In the genomic region with DNA sequence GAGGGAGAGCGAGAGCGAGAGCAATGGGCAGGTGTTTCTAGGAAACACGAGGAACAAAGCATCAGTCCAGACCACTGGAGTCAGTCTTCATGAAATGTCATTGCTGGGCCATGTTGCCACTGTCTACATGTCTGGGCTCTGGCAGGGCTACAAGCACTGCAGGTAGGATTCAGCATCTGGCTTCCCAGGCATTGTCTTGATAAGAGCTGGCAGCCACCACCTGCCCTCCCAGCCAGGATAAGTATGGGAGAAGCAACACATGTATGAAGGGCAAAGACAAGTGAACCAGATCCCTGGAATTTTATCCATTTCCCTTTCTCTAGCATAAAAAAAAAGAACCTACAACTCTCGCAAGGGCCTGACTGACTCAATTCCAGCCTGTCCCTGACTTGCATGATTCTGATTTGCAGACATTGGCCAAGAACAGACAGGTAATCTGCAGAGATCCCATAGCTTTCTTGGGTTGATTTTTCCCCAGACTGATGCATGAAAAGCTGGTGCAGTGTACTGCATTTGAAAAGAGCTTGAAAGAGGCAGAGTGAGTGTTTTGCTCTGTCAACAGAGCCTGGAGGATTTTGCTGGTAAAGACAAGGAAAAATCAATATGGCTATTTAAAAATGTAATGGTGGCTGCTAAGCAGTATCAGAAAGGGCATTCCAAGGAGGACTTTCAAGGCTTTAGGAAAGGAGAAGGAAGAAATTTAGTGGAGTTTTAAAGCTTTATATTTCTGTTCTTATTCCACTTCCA, we compare ENCODE assay signal across 22 cellular contexts.
"Had no signal": no experiment of that assay in that cellular context is flagged by ENCODE, and none has a peak within 500 bp of the region (broad histone marks: within the 10 kb centered on the region; RNA-seq: fewer than 3 reads in every experiment).

No MANE protein-coding gene starts in this region.

- H3K9me3 ChIP-seq: heart left ventricle, prostate gland, right atrium auricular region, thyroid gland, upper lobe of right lung had no signal

- H3K9me3 Mint-ChIP-seq: activated B cell treated with CpG ODN at 0.5 μM for 24 hours; natural killer cell; stimulated activated naive CD8-positive, alpha-beta T cell treated with anti-CD3 and anti-CD28 coated beads, Interleukin-15, Interleukin-2, amounts not matched to agents 100 ng/mL and 50 ng/mL, for 24 hours had no signal

- ATAC-seq: activated CD4-positive, alpha-beta T cell treated with anti-CD3 and anti-CD28 coated beads for 36 hours; activated T-cell treated with anti-CD3 and anti-CD28 coated beads, Interleukin-2, amount 50 U/mL, for 72 hours; heart left ventricle; left ventricle myocardium superior; natural killer cell; upper lobe of right lung had no signal

- H3K27me3 ChIP-seq: cardiac muscle cell, heart left ventricle, right atrium auricular region, thyroid gland, upper lobe of right lung had no signal

- H3K27ac ChIP-seq: cardiac muscle cell, heart left ventricle, prostate gland, right atrium auricular region, thyroid gland, upper lobe of right lung had no signal

- DNase-seq: activated B cell treated with CpG ODN at 0.5 μM for 24 hours; activated CD4-positive, alpha-beta memory T cell treated with anti-CD3 and anti-CD28 coated beads for 36 hours; activated CD4-positive, alpha-beta T cell treated with anti-CD3 and anti-CD28 coated beads for 36 hours; activated effector memory CD4-positive, alpha-beta T cell treated with anti-CD3 and anti-CD28 coated beads, Interleukin-2, amount 50 U/mL, for 16 hours; activated naive CD4-positive, alpha-beta T cell treated with anti-CD3 and anti-CD28 coated beads, Interleukin-2, amount 10 ng/mL, durations not matched to agents 7 days and 5 days; activated T-cell treated with anti-CD3 and anti-CD28 coated beads, Interleukin-2, amount 50 U/mL, for 72 hours; amygdala; effector CD4-positive, alpha-beta T cell; heart left ventricle; left ventricle myocardium superior; midbrain; natural killer cell; stimulated activated CD4-positive, alpha-beta T cell treated with anti-CD3 and anti-CD28 coated beads, Interleukin-4, amount 100 ng/mL, for 4 hours; substantia nigra; thyroid gland; upper lobe of right lung had no signal

- H3K4me3 Mint-ChIP-seq: activated B cell treated with CpG ODN at 0.5 μM for 24 hours; activated CD4-positive, alpha-beta memory T cell treated with anti-CD3 and anti-CD28 coated beads for 36 hours; activated CD4-positive, alpha-beta T cell treated with anti-CD3 and anti-CD28 coated beads for 36 hours; activated naive CD4-positive, alpha-beta T cell treated with anti-CD3 and anti-CD28 coated beads, Interleukin-2, amount 10 ng/mL, durations not matched to agents 7 days and 5 days; activated T-cell treated with anti-CD3 and anti-CD28 coated beads, Interleukin-2, amount 50 U/mL, for 72 hours; natural killer cell; stimulated activated naive CD8-positive, alpha-beta T cell treated with anti-CD3 and anti-CD28 coated beads, Interleukin-15, Interleukin-2, amounts not matched to agents 100 ng/mL and 50 ng/mL, for 24 hours had no signal

- H3K27ac Mint-ChIP-seq: activated B cell treated with CpG ODN at 0.5 μM for 24 hours; activated CD4-positive, alpha-beta memory T cell treated with anti-CD3 and anti-CD28 coated beads for 36 hours; activated CD4-positive, alpha-beta T cell treated with anti-CD3 and anti-CD28 coated beads for 36 hours; activated naive CD4-positive, alpha-beta T cell treated with anti-CD3 and anti-CD28 coated beads, Interleukin-2, amount 10 ng/mL, durations not matched to agents 7 days and 5 days; activated T-cell treated with anti-CD3 and anti-CD28 coated beads, Interleukin-2, amount 50 U/mL, for 72 hours; natural killer cell; stimulated activated naive CD8-positive, alpha-beta T cell treated with anti-CD3 and anti-CD28 coated beads, Interleukin-15, Interleukin-2, amounts not matched to agents 100 ng/mL and 50 ng/mL, for 24 hours had no signal

- H3K27me3 Mint-ChIP-seq: activated B cell treated with CpG ODN at 0.5 μM for 24 hours; activated CD4-positive, alpha-beta T cell treated with anti-CD3 and anti-CD28 coated beads for 36 hours had no signal

- H3K36me3 ChIP-seq: cardiac muscle cell, heart left ventricle, prostate gland, right atrium auricular region, thyroid gland, upper lobe of right lung had no signal

- H3K4me1 Mint-ChIP-seq: activated B cell treated with CpG ODN at 0.5 μM for 24 hours; activated CD4-positive, alpha-beta T cell treated with anti-CD3 and anti-CD28 coated beads for 36 hours; activated naive CD4-positive, alpha-beta T cell treated with anti-CD3 and anti-CD28 coated beads, Interleukin-2, amount 10 ng/mL, durations not matched to agents 7 days and 5 days; natural killer cell had no signal

- H3K4me3 ChIP-seq: cardiac muscle cell, heart left ventricle, prostate gland, right atrium auricular region, thyroid gland, upper lobe of right lung had no signal

- H3K36me3 Mint-ChIP-seq: activated CD4-positive, alpha-beta memory T cell treated with anti-CD3 and anti-CD28 coated beads for 36 hours; activated naive CD4-positive, alpha-beta T cell treated with anti-CD3 and anti-CD28 coated beads, Interleukin-2, amount 10 ng/mL, durations not matched to agents 7 days and 5 days; natural killer cell had no signal

- H3K4me1 ChIP-seq: heart left ventricle, prostate gland, right atrium auricular region, thyroid gland, upper lobe of right lung had no signal

- FAIRE-seq: endometrium, islet of Langerhans had no signal
